8 cellular contexts compared by ENCODE assay signal in genomic region chr1:161792740-161793139, GRCh38. TPM values are rescaled to one million over a fixed set of nuclear protein-coding genes. Genes with fewer than 3 reads are reported as not detected.
DNase-seq lines count a peak whose midpoint lies in the region; ATAC-seq and TF ChIP-seq lines count a peak whose summit lies in the region.

No MANE protein-coding gene starts in this region.

- no peak overlapping the region for H3K27ac ChIP-seq in DOHH2 (ENCODE audit: low read depth, low read length)
- H3K27ac ChIP-seq in neural progenitor cell: no peak overlapping the region

- no peak overlapping the region for H3K27ac Mint-ChIP-seq in neural progenitor cell

- H3K9me3 ChIP-seq in DOHH2 (ENCODE audit: control insufficient read depth, insufficient read depth, low read length) (no peaks in the 10 kb centered on the region), neural progenitor cell (ENCODE audit: low read depth) (no peaks in the 10 kb centered on the region)

- no peaks in the 10 kb centered on the region for H3K79me2 ChIP-seq in DOHH2 (ENCODE audit: control insufficient read depth, low read length)
- no peaks in the 10 kb centered on the region for H3K79me2 ChIP-seq in neural progenitor cell (ENCODE audit: low read depth)

- H3K9ac ChIP-seq in neural progenitor cell: no peak overlapping the region

- no peaks in the 10 kb centered on the region for H3K27me3 ChIP-seq in DOHH2 (ENCODE audit: control insufficient read depth, low read length)
- H3K27me3 ChIP-seq in H7 (ENCODE audit: control insufficient read depth, insufficient read depth, low read length): no peaks in the 10 kb centered on the region
- no peaks in the 10 kb centered on the region for H3K27me3 ChIP-seq in neural progenitor cell

- no peak for ATAC-seq in GM19455 (IDR thresholded peaks at IDR 0.05; ENCODE audit: unreplicated experiment)

- H3K4me1 Mint-ChIP-seq in neural progenitor cell: no peaks in the 10 kb centered on the region

- H3K36me3 ChIP-seq in DOHH2 (ENCODE audit: control insufficient read depth, low read length) (peaks cover 72% of the 10 kb centered on the region), H7 (replicated peaks; ENCODE audit: control insufficient read depth, insufficient read depth, low read length) (0 out of 2 replicates have a peak, but pooled peaks cover 1% of the 10 kb centered on the region), neural progenitor cell (no peaks in the 10 kb centered on the region)

- no peaks in the 10 kb centered on the region for H3K4me1 ChIP-seq in DOHH2 (ENCODE audit: control insufficient read depth, low read length)
- no peaks in the 10 kb centered on the region for H3K4me1 ChIP-seq in neural progenitor cell

- no peaks in the 10 kb centered on the region for H3K9me3 Mint-ChIP-seq in neural progenitor cell

- no peak overlapping the region for H2AFZ ChIP-seq in neural progenitor cell (replicated peaks)

- peaks cover 3% of the 10 kb centered on the region for H3K36me3 Mint-ChIP-seq in neural progenitor cell

- H3K4me3 Mint-ChIP-seq in neural progenitor cell: no peak overlapping the region

- H3F3A ChIP-seq in DOHH2 (ENCODE audit: control insufficient read depth, insufficient read depth) (no peaks in the 10 kb centered on the region), neural progenitor cell (ENCODE audit: low read depth) (no peaks in the 10 kb centered on the region)

- H4K20me1 ChIP-seq in DOHH2 (ENCODE audit: control insufficient read depth, insufficient read depth, low read depth, low read length): no peaks in the 10 kb centered on the region
- no peaks in the 10 kb centered on the region for H4K20me1 ChIP-seq in neural progenitor cell (ENCODE audit: low read depth)

- H3K4me2 ChIP-seq in DOHH2 (ENCODE audit: low read length) (no peak overlapping the region), neural progenitor cell (no peak overlapping the region)

- TF ChIP-seq CTCF in DOHH2 (IDR thresholded peaks at IDR 0.05; ENCODE audit: low read depth, low read length, poor library complexity, severe bottlenecking) (peak; percentile 65), neural progenitor cell (IDR thresholded peaks at IDR 0.05) (peak; percentile 65)

- DNase-seq in H7: peak; percentile 13
- peak; percentile 52 for DNase-seq in NCI-H1105 (lab: John Stamatoyannopoulos, UW)
- DNase-seq in SKM-1 treated with dmso at 0.1 percent for 144 hours (lab: John Stamatoyannopoulos, UW; ENCODE audit: unreplicated experiment): peak; percentile 51
- DNase-seq in fibroblast of gingiva (ENCODE audit: low read depth): peak; percentile 62
- peak; percentile 38 for DNase-seq in neural progenitor cell (ENCODE audit: low spot score)
- no peak for DNase-seq in GM19240 (ENCODE audit: insufficient read length, low spot score)

- H3K4me3 ChIP-seq in DOHH2 (ENCODE audit: low read length) (no peak overlapping the region), H7 (ENCODE audit: insufficient read depth, low read depth, low read length) (no peak overlapping the region), neural progenitor cell (no peak overlapping the region)

- H3K9me2 ChIP-seq in DOHH2 (replicated peaks; ENCODE audit: control insufficient read depth, low read length): no peaks in the 10 kb centered on the region

- H3K27me3 Mint-ChIP-seq in neural progenitor cell (ENCODE audit: insufficient read depth, low read depth): peaks cover 2% of the 10 kb centered on the region

RNA-seq across cellular contexts. Expression of gene ATF6, which starts 26.6 kb away (rescaled TPM):
- total RNA-seq in H7 (2014; rRNA removed; shearing (Covaris generic)): 13.4 and 17.8 TPM in 2 replicates
- total RNA-seq in neural progenitor cell (ENCODE audit: low replicate concordance): 22.3 and 31.7 TPM in 2 replicates

RNA-seq across cellular contexts. Expression of gene DUSP12, which starts 43.2 kb away (rescaled TPM):
- 38.1 and 42.8 TPM in 2 replicates for total RNA-seq in H7 (2014; rRNA removed; shearing (Covaris generic))
- 66.5 and 81.1 TPM in 2 replicates for total RNA-seq in neural progenitor cell (ENCODE audit: low replicate concordance)
